22 cellular contexts compared by ENCODE assay signal in genomic region chr5:107451028-107451427, GRCh38.
A peak's percentile ranks its signal among the peaks of the same experiment; 100 is the strongest.
DNase-seq lines count a peak whose midpoint lies in the region; TF ChIP-seq lines count a peak whose summit lies in the region.
"Had no signal": no experiment of that assay in that cellular context is flagged by ENCODE, and none has a peak within 500 bp of the region (broad histone marks: within the 10 kb centered on the region; RNA-seq: fewer than 3 reads in every experiment).

No MANE protein-coding gene starts in this region.

- H3K4me1 Mint-ChIP-seq in T-helper 2 cell treated with Interferon-gamma antibody and Interleukin-4, amounts not matched to agents 5 μg/mL and 100 μg/mL, for 36 hours (ENCODE audit: low read depth), result no peaks in the 10 kb centered on the region
- H3K4me1 Mint-ChIP-seq in osteocyte (ENCODE audit: unreplicated experiment), result peaks cover 15% of the 10 kb centered on the region

- TF ChIP-seq CTCF in HEK293 (tag by site-specific recombination; IDR thresholded peaks at IDR 0.05) (no peak), OCI-LY7 (conservative IDR thresholded peaks at IDR 0.05; ENCODE audit: low read length) (no peak), osteocyte (IDR thresholded peaks at IDR 0.05) (no peak)

- no peaks in the 10 kb centered on the region for H3K36me3 ChIP-seq in HEK293 (ENCODE audit: control insufficient read depth in 2 of 2, insufficient read depth in 1 of 2, low read length in 2 of 2)
- H3K36me3 ChIP-seq in OCI-LY7 (ENCODE audit: insufficient read depth, low read length), result no peaks in the 10 kb centered on the region

- H3K4me1 ChIP-seq in HEK293 (ENCODE audit: control insufficient read depth, insufficient read depth, low read length) (peaks cover 13% of the 10 kb centered on the region), OCI-LY7 (ENCODE audit: insufficient read depth, low read length, poor library complexity, severe bottlenecking) (peaks cover 65% of the 10 kb centered on the region)

- H4K20me1 ChIP-seq in OCI-LY7 (ENCODE audit: insufficient read depth, low read length), result no peaks in the 10 kb centered on the region

- H3K9me2 ChIP-seq in OCI-LY7 (ENCODE audit: insufficient read depth, low read length), result no peaks in the 10 kb centered on the region
- H3K9me2 ChIP-seq: SK-N-SH had no signal

- H3K4me3 ChIP-seq in HEK293 (ENCODE audit: low read depth, low read length) (no peak overlapping the region), OCI-LY7 (ENCODE audit: low read depth, low read length, poor library complexity, severe bottlenecking) (no peak overlapping the region)
- H3K4me3 ChIP-seq: A549, K562 had no signal

- POLR2A ChIA-PET in HEK293 (lab: Yijun Ruan, JAX) (no interaction called here), OCI-LY7 (lab: Charles Lee) (interaction anchor here (1.2 kb wide), 2 partner anchors 14 to 62 kb away, joined by 4 to 7 read pairs; no protein-coding TSS in a partner anchor)

- DNase-seq in NCI-H146 (lab: John Stamatoyannopoulos, UW) (peak; percentile 83), NCI-H345 (lab: John Stamatoyannopoulos, UW) (peak; percentile 18), OCI-LY7 (ENCODE audit: low spot score) (no peak), germinal center (ENCODE audit: low spot score) (no peak), osteocyte (ENCODE audit: extremely low spot score, unreplicated experiment) (no peak), glomerular visceral epithelial cell (ENCODE audit: extremely low spot score) (no peak)
- DNase-seq in T-helper 2 cell treated with Interferon-gamma antibody and Interleukin-4, amounts not matched to agents 5 μg/mL and 100 μg/mL, for 36 hours (ENCODE audit: low spot score), result no peak
- DNase-seq: CD8-positive, alpha-beta T cell; DMS79 treated with DMSO at 0.1 percent for 48 hours; HFFc6; NCI-H1105; NCI-H1694 treated with DMSO at 0.1 percent for 48 hours; NCI-H510A treated with DMSO at 0.1 percent for 48 hours; NCI-H82; SK-N-SH; SW 1271; T1000 had no signal

- H3K27ac ChIP-seq in HEK293 (ENCODE audit: extremely low read depth, low read depth, low read length) (no peak overlapping the region), OCI-LY7 (ENCODE audit: low read depth, low read length, poor library complexity, severe bottlenecking) (no peak overlapping the region)
- H3K27ac ChIP-seq: C4-2B had no signal

- CTCF ChIA-PET in HEK293 (lab: Yijun Ruan, JAX) (no interaction called here), OCI-LY7 (lab: Charles Lee; ENCODE audit: unreplicated experiment) (no interaction called here)

- no peak overlapping the region for H3K4me2 ChIP-seq in OCI-LY7 (ENCODE audit: low read length)
- H3K4me2 ChIP-seq: A549, SK-N-SH had no signal

- no peak overlapping the region for H3K4me3 Mint-ChIP-seq in T-helper 2 cell treated with Interferon-gamma antibody and Interleukin-4, amounts not matched to agents 5 μg/mL and 100 μg/mL, for 36 hours
- H3K4me3 Mint-ChIP-seq in osteocyte (ENCODE audit: unreplicated experiment), result no peak overlapping the region
- H3K4me3 Mint-ChIP-seq: CD8-positive, alpha-beta T cell; HFFc6; T-helper 1 cell treated with Interleukin-12 subunit alpha and Interleukin-12 subunit beta and Interleukin-4 antibody, amounts not matched to agents 30 μg/mL and 1 μg/mL, for 36 hours had no signal

- no peaks in the 10 kb centered on the region for H3K9me3 Mint-ChIP-seq in T-helper 2 cell treated with Interferon-gamma antibody and Interleukin-4, amounts not matched to agents 5 μg/mL and 100 μg/mL, for 36 hours
- H3K9me3 Mint-ChIP-seq in osteocyte (ENCODE audit: unreplicated experiment), result no peaks in the 10 kb centered on the region
- H3K9me3 Mint-ChIP-seq: CD8-positive, alpha-beta T cell; T-helper 1 cell treated with Interleukin-12 subunit alpha and Interleukin-12 subunit beta and Interleukin-4 antibody, amounts not matched to agents 30 μg/mL and 1 μg/mL, for 36 hours had no signal

- H3K27ac Mint-ChIP-seq in T-helper 2 cell treated with Interferon-gamma antibody and Interleukin-4, amounts not matched to agents 5 μg/mL and 100 μg/mL, for 36 hours, result no peak overlapping the region
- H3K27ac Mint-ChIP-seq in osteocyte (ENCODE audit: unreplicated experiment), result no peak overlapping the region
- H3K27ac Mint-ChIP-seq: CD8-positive, alpha-beta T cell; HFFc6; T-helper 1 cell treated with Interleukin-12 subunit alpha and Interleukin-12 subunit beta and Interleukin-4 antibody, amounts not matched to agents 30 μg/mL and 1 μg/mL, for 36 hours had no signal

- no peaks in the 10 kb centered on the region for H3K9me3 ChIP-seq in HEK293 (ENCODE audit: control insufficient read depth, insufficient read depth, low read depth, low read length)
- no peaks in the 10 kb centered on the region for H3K9me3 ChIP-seq in OCI-LY7 (ENCODE audit: low read length)
- H3K9me3 ChIP-seq: A549, SK-N-SH had no signal

- H3K36me3 Mint-ChIP-seq in T-helper 2 cell treated with Interferon-gamma antibody and Interleukin-4, amounts not matched to agents 5 μg/mL and 100 μg/mL, for 36 hours (ENCODE audit: low read depth), result no peaks in the 10 kb centered on the region
- no peaks in the 10 kb centered on the region for H3K36me3 Mint-ChIP-seq in osteocyte (ENCODE audit: unreplicated experiment)
- H3K36me3 Mint-ChIP-seq: CD8-positive, alpha-beta T cell had no signal

- H3K79me2 ChIP-seq in OCI-LY7 (ENCODE audit: insufficient read depth, low read depth, low read length), result no peaks in the 10 kb centered on the region

- no TSS peak for BruUV-seq in OCI-LY7 (replicated peaks; lab: Mats Ljungman, UMichigan)

- H3K27me3 Mint-ChIP-seq in T-helper 2 cell treated with Interferon-gamma antibody and Interleukin-4, amounts not matched to agents 5 μg/mL and 100 μg/mL, for 36 hours (ENCODE audit: low read depth), result peaks cover 16% of the 10 kb centered on the region
- H3K27me3 Mint-ChIP-seq in osteocyte (ENCODE audit: unreplicated experiment), result no peaks in the 10 kb centered on the region

- H2AFZ ChIP-seq in OCI-LY7 (ENCODE audit: low read length), result peak overlapping the region; percentile 94; the same call in 1 of the 2 replicates

- intact Hi-C loops in OCI-LY7 (cut with micrococcal nuclease; ENCODE audit: unreplicated experiment), result no loop called here

TF ChIP-seq in HEK293, 187 proteins besides CTCF, POLR2A, EP300 and RAD21 (continues in another document):
- TF ChIP-seq ZNF398 (tag by site-specific recombination; IDR thresholded peaks at IDR 0.05) (no peak), ZNF133 (tag by site-specific recombination; IDR thresholded peaks at IDR 0.05) (no peak), ZNF580 (tag by site-specific recombination; IDR thresholded peaks at IDR 0.05) (no peak), ZNF571 (tag by site-specific recombination; IDR thresholded peaks at IDR 0.05) (no peak), ZNF830 (tag by site-specific recombination; IDR thresholded peaks at IDR 0.05; ENCODE audit: low read depth) (no peak), ZNF157 (tag by site-specific recombination; IDR thresholded peaks at IDR 0.05) (no peak), PRDM4 (tag by site-specific recombination; IDR thresholded peaks at IDR 0.05) (0 out of 2 replicates have a peak, but pooled peaks have one; percentile 26), ZNF184 (tag by site-specific recombination; IDR thresholded peaks at IDR 0.05) (no peak)

Comparison
In these comparisons a context has a peak if more than half of its experiments do, and no peak if none do; other contexts are left out.
1. DNase-seq: peak in NCI-H146 (single experiment) and NCI-H345 (single experiment); none in OCI-LY7 (single experiment), germinal center (single experiment), T-helper 2 cell treated with Interferon-gamma antibody and Interleukin-4, amounts not matched to agents 5 μg/mL and 100 μg/mL, for 36 hours (single experiment), osteocyte (single experiment) and glomerular visceral epithelial cell (single experiment).